9 cellular contexts compared by ENCODE assay signal in genomic region chr16:3282103-3282746, GRCh38. TPM values are rescaled to one million over a fixed set of nuclear protein-coding genes. Genes with fewer than 3 reads are reported as not detected.
DNase-seq lines count a peak whose midpoint lies in the region; ATAC-seq and TF ChIP-seq lines count a peak whose summit lies in the region.
"Had no signal": no experiment of that assay in that cellular context is flagged by ENCODE, and none has a peak within 500 bp of the region (broad histone marks: within the 10 kb centered on the region; RNA-seq: fewer than 3 reads in every experiment).

No MANE protein-coding gene starts in this region.

- H4K20me1 ChIP-seq in BLaER1 treated with 17β-estradiol and CSF1 and Interleukin-3, amounts not matched to agents 10 nM and 100 nM = peaks cover 0 to 38% (median 20%) of the 10 kb centered on the region in 11 experiments; a peak in 12 of 22 replicates

- ATAC-seq in GM18909 (IDR thresholded peaks at IDR 0.05; ENCODE audit: poor library complexity, unreplicated experiment) (peak; percentile 34), HG03097 (IDR thresholded peaks at IDR 0.05; ENCODE audit: low FRiP score, unreplicated experiment) (peak; percentile 28)

- peak overlapping the region; percentile 86 to 98 (median 95) for H3K4me2 ChIP-seq in BLaER1 treated with 17β-estradiol and CSF1 and Interleukin-3, amounts not matched to agents 10 nM and 100 nM

- peak overlapping the region; percentile 94 to 100 (median 98) for H3K27ac ChIP-seq in BLaER1 treated with 17β-estradiol and CSF1 and Interleukin-3, amounts not matched to agents 10 nM and 100 nM
- H3K27ac ChIP-seq in iPS-20b (ENCODE audit: low read length) = no peak overlapping the region
- H3K27ac ChIP-seq in spleen = peak overlapping the region; percentile 97 to 100 (median 100)

- WGBS in spleen, 5 donors = 10 to 29% (median 18%) methylated on average over 16 to 30 of the region's 30 CpGs

- no peaks in the 10 kb centered on the region for H3K27me3 ChIP-seq in BLaER1 treated with 17β-estradiol and CSF1 and Interleukin-3, amounts not matched to agents 10 nM and 100 nM
- H3K27me3 ChIP-seq in adipocyte (replicated peaks; ENCODE audit: control insufficient read depth, insufficient read depth, low read length) (no peaks in the 10 kb centered on the region), iPS-20b (ENCODE audit: insufficient read depth, low read length) (peaks cover 9% of the 10 kb centered on the region), spleen (replicated peaks in 1 of 7) (no peaks in the 10 kb centered on the region)

- H3K4me3 ChIP-seq in BLaER1 treated with 17β-estradiol and CSF1 and Interleukin-3, amounts not matched to agents 10 nM and 100 nM = peak overlapping the region; percentile 80 to 99 (median 96)
- H3K4me3 ChIP-seq in adipocyte (ENCODE audit: low read length) (peak overlapping the region; percentile 99), iPS-20b (ENCODE audit: low read length) (peak overlapping the region; percentile 98), spleen (peak overlapping the region; percentile 77 to 99 (median 96))

- peak overlapping the region; percentile 91 to 99 (median 95) for H3K9ac ChIP-seq in BLaER1 treated with 17β-estradiol and CSF1 and Interleukin-3, amounts not matched to agents 10 nM and 100 nM
- H3K9ac ChIP-seq in adipocyte (ENCODE audit: low read length) (peak overlapping the region; percentile 99), iPS-20b (ENCODE audit: low read depth, low read length) (peak overlapping the region; percentile 91; the same call in 1 of the 2 replicates)

- H3K4me1 ChIP-seq in BLaER1 treated with 17β-estradiol and CSF1 and Interleukin-3, amounts not matched to agents 10 nM and 100 nM = peaks cover 24 to 32% (median 28%) of the 10 kb centered on the region in 10 experiments
- H3K4me1 ChIP-seq in adipocyte (ENCODE audit: control insufficient read depth, insufficient read depth, low read length) (peaks cover 19% of the 10 kb centered on the region), iPS-20b (ENCODE audit: insufficient read depth, low read length) (peaks cover 9% of the 10 kb centered on the region; the same call in 1 of the 2 replicates), spleen (peaks cover 17 to 46% (median 37%) of the 10 kb centered on the region in 6 donors)

- peaks cover 24 to 30% (median 28%) of the 10 kb centered on the region in 11 experiments for H3K36me3 ChIP-seq in BLaER1 treated with 17β-estradiol and CSF1 and Interleukin-3, amounts not matched to agents 10 nM and 100 nM
- H3K36me3 ChIP-seq in adipocyte (ENCODE audit: control insufficient read depth, insufficient read depth, low read length, severe bottlenecking) (peaks cover 17% of the 10 kb centered on the region), iPS-20b (ENCODE audit: insufficient read depth, low read depth, low read length) (peaks cover 22% of the 10 kb centered on the region), spleen (peaks cover 0 to 28% (median 22%) of the 10 kb centered on the region in 6 donors)

- intact Hi-C loops in spleen (cut with DNase I; ENCODE audit: low total_unique reads) = loop anchor here (10.0 kb wide), 1 partner anchor 223 kb away; the partner anchor contains the start of gene CLUAP1

- no peak for TF ChIP-seq POLR2A in spleen (IDR thresholded peaks at IDR 0.05)

- H3K9me3 ChIP-seq in BLaER1 treated with 17β-estradiol and CSF1 and Interleukin-3, amounts not matched to agents 10 nM and 100 nM (replicated peaks in 1 of 11) = peaks cover 20 to 31% (median 27%) of the 10 kb centered on the region in 11 experiments
- H3K9me3 ChIP-seq in adipocyte (ENCODE audit: control insufficient read depth, low read length) = no peaks in the 10 kb centered on the region
- peaks cover 14% of the 10 kb centered on the region for H3K9me3 ChIP-seq in iPS-20b (ENCODE audit: insufficient read depth, low read depth, low read length)
- H3K9me3 ChIP-seq in spleen = peaks cover 0 to 27% (median 17%) of the 10 kb centered on the region in 8 donors

- peak; percentile 75 for DNase-seq in NCI-H524 treated with DMSO at 0.1 percent for 48 hours (lab: John Stamatoyannopoulos, UW)
- no peak for DNase-seq in adipocyte (ENCODE audit: low read depth)
- DNase-seq in spleen = no peak
- no peak for DNase-seq in hippocampal formation (lab: John Stamatoyannopoulos, UW)

- no peak for TF ChIP-seq CTCF in spleen (IDR thresholded peaks at IDR 0.05 in 8 of 11, conservative IDR thresholded peaks at IDR 0.05 in 3 of 11)

RNA-seq across cellular contexts. Expression of gene ZNF263, which starts 1.1 kb away (rescaled TPM):
- 10 to 100 TPM; 27.8 to 51.9 (median 39.1) TPM for total RNA-seq in spleen
- 10 to 100 TPM; 16.0 to 21.6 (median 19.8) TPM for polyA plus RNA-seq in spleen

RNA-seq across cellular contexts. Expression of gene TIGD7, which starts 23.0 kb away (rescaled TPM):
- total RNA-seq in spleen = 10 to 100 TPM in 2 of 7 donors, 1 to 10 TPM in 5; 5.8 to 12.0 (median 9.2) TPM
- polyA plus RNA-seq in spleen = 1 to 10 TPM; 3.6 to 3.8 (median 3.7) TPM

RNA-seq across cellular contexts. Expression of gene ZNF75A, which starts 23.1 kb away (rescaled TPM):
- total RNA-seq in spleen = 10 to 100 TPM; 29.7 to 48.2 (median 42.5) TPM
- polyA plus RNA-seq in spleen = 10 to 100 TPM; 17.1 to 30.1 (median 24.2) TPM

RNA-seq across cellular contexts. Expression of gene MEFV, which starts 25.8 kb away (rescaled TPM):
- 10 to 100 TPM; 14.9 to 61.1 (median 28.0) TPM for total RNA-seq in spleen
- 1 to 10 TPM in 2 of 3 donors, under 1 TPM in 1; 0.39 to 3.7 (median 1.2) TPM for polyA plus RNA-seq in spleen
- total RNA-seq: NCI-H460 had no signal

RNA-seq across cellular contexts. Expression of gene ZNF200, which starts 47.3 kb away (rescaled TPM):
- 10 to 100 TPM; 14.2 to 24.4 (median 15.4) TPM for total RNA-seq in spleen
- 1 to 10 TPM; 4.2 to 6.3 (median 4.8) TPM for polyA plus RNA-seq in spleen
